ENCODE assay signal across 22 cellular contexts in the genomic region with DNA sequence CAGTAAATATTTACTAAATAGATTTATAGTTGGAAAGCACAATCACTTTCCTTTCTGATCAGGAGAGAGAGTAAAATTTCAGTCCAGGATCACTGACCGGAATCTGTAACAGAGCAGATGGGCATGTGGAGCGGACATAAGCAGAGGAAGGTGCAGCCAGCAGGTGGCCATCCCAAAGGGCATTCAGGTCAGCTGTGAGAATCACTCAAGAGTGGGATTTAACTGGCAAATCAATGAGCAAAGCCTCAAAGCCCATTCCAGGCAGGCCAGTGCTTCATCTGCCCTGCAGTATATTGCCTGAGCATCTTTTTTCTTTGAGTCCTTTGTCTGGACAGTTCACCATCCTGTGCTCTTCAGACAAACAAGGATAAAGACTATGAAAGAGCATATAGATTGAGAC.
A peak's percentile ranks its signal among the peaks of the same experiment; 100 is the strongest.
DNase-seq lines count a peak whose midpoint lies in the region; ATAC-seq and TF ChIP-seq lines count a peak whose summit lies in the region.
"Had no signal": no experiment of that assay in that cellular context is flagged by ENCODE, and none has a peak within 500 bp of the region (broad histone marks: within the 10 kb centered on the region; RNA-seq: fewer than 3 reads in every experiment).

No MANE protein-coding gene starts in this region.

- H3K18ac ChIP-seq in trophoblast cell (ENCODE audit: low read length): no peak overlapping the region

- no peak overlapping the region for H4K12ac ChIP-seq in trophoblast cell (ENCODE audit: low read depth, low read length)

- TF ChIP-seq POLR2A in heart left ventricle (IDR thresholded peaks at IDR 0.05) (no peak), esophagus muscularis mucosa (IDR thresholded peaks at IDR 0.05; ENCODE audit: low read depth) (no peak), uterus (IDR thresholded peaks at IDR 0.05) (no peak), spleen (IDR thresholded peaks at IDR 0.05) (no peak)

- no peak overlapping the region for H2BK5ac ChIP-seq in trophoblast cell (ENCODE audit: low read depth, low read length, poor library complexity)

- H3K36me3 ChIP-seq in heart left ventricle (no peaks in the 10 kb centered on the region), esophagus muscularis mucosa (no peaks in the 10 kb centered on the region), rectal smooth muscle tissue (ENCODE audit: control insufficient read depth, insufficient read depth, low read length) (no peaks in the 10 kb centered on the region), uterus (no peaks in the 10 kb centered on the region), trophoblast cell (ENCODE audit: control insufficient read depth in 1 of 2, insufficient read depth in 2 of 2, low read length in 2 of 2) (no peaks in the 10 kb centered on the region), spleen (no peaks in the 10 kb centered on the region)
- H3K36me3 ChIP-seq: ascending aorta, right lobe of liver, tibial nerve had no signal

- TF ChIP-seq CTCF in heart left ventricle (IDR thresholded peaks at IDR 0.05) (no peak), esophagus muscularis mucosa (IDR thresholded peaks at IDR 0.05) (no peak), uterus (IDR thresholded peaks at IDR 0.05) (no peak), spleen (IDR thresholded peaks at IDR 0.05 in 8 of 11, conservative IDR thresholded peaks at IDR 0.05 in 3 of 11) (no peak)

- no peaks in the 10 kb centered on the region for H3K27me3 ChIP-seq in heart left ventricle
- H3K27me3 ChIP-seq in esophagus muscularis mucosa: no peaks in the 10 kb centered on the region
- no peaks in the 10 kb centered on the region for H3K27me3 ChIP-seq in rectal smooth muscle tissue (ENCODE audit: control insufficient read depth, insufficient read depth, low read length)
- H3K27me3 ChIP-seq in uterus: no peaks in the 10 kb centered on the region
- no peaks in the 10 kb centered on the region for H3K27me3 ChIP-seq in trophoblast cell (ENCODE audit: insufficient read depth, low read length)
- no peaks in the 10 kb centered on the region for H3K27me3 ChIP-seq in spleen (replicated peaks in 1 of 7)
- H3K27me3 ChIP-seq: ascending aorta, right lobe of liver, tibial nerve had no signal

- no peaks in the 10 kb centered on the region for H3K9me3 ChIP-seq in heart left ventricle
- no peaks in the 10 kb centered on the region for H3K9me3 ChIP-seq in esophagus muscularis mucosa
- no peaks in the 10 kb centered on the region for H3K9me3 ChIP-seq in uterus
- H3K9me3 ChIP-seq in trophoblast cell (ENCODE audit: insufficient read depth, low read depth, low read length): peaks cover 1% of the 10 kb centered on the region
- H3K9me3 ChIP-seq in spleen: no peaks in the 10 kb centered on the region
- H3K9me3 ChIP-seq: ascending aorta, right lobe of liver, tibial nerve had no signal

- H2BK12ac ChIP-seq in trophoblast cell (ENCODE audit: low read length): no peak overlapping the region

- no peak overlapping the region for H3K23ac ChIP-seq in trophoblast cell (ENCODE audit: low read length)

- peaks cover 0 to 22% (median 0%) of the 10 kb centered on the region in 12 donors for H3K4me1 ChIP-seq in heart left ventricle
- H3K4me1 ChIP-seq in esophagus muscularis mucosa: peaks cover 0 to 24% (median 22%) of the 10 kb centered on the region in 4 donors
- H3K4me1 ChIP-seq in rectal smooth muscle tissue (ENCODE audit: control insufficient read depth, insufficient read depth, low read length): no peaks in the 10 kb centered on the region
- H3K4me1 ChIP-seq in uterus: peaks cover 0 to 11% of the 10 kb centered on the region in 2 donors
- no peaks in the 10 kb centered on the region for H3K4me1 ChIP-seq in trophoblast cell (ENCODE audit: control insufficient read depth in 1 of 2, insufficient read depth in 2 of 2, low read length in 2 of 2)
- H3K4me1 ChIP-seq in spleen: peaks cover 0 to under 1% (median 0%) of the 10 kb centered on the region in 6 donors
- H3K4me1 ChIP-seq: right lobe of liver had no signal

- H3K4ac ChIP-seq in trophoblast cell (ENCODE audit: low read depth, low read length): no peak overlapping the region

- no peak for DNase-seq in heart left ventricle
- DNase-seq in Right ventricle myocardium superior: no peak
- DNase-seq in esophagus muscularis mucosa (ENCODE audit: extremely low spot score): no peak
- DNase-seq in uterus: no peak
- no peak for DNase-seq in trophoblast cell
- no peak for DNase-seq in spleen
- DNase-seq in dermis blood vessel endothelial cell: no peak
- DNase-seq: activated CD4-positive, alpha-beta T cell treated with anti-CD3 and anti-CD28 coated beads for 36 hours; activated naive CD4-positive, alpha-beta T cell treated with anti-CD3 and anti-CD28 coated beads, Interleukin-2, amount 50 U/mL, for 16 hours; COR-L47; effector memory CD4-positive, alpha-beta T cell; NCI-H1417 treated with DMSO at 0.1 percent for 48 hours; NCI-H2171; nucleus accumbens; right lobe of liver; SIG-M5; T-cell had no signal

- no peak overlapping the region for H2AFZ ChIP-seq in trophoblast cell (ENCODE audit: insufficient read depth, low read length, poor library complexity)

- no peak overlapping the region for H4K91ac ChIP-seq in trophoblast cell (ENCODE audit: low read depth, low read length)

- no peak for TF ChIP-seq EP300 in esophagus muscularis mucosa (IDR thresholded peaks at IDR 0.05)

- no peak overlapping the region for H2BK120ac ChIP-seq in trophoblast cell (ENCODE audit: insufficient read depth, low read length, poor library complexity)

- H3K4me3 ChIP-seq in heart left ventricle: no peak overlapping the region
- H3K4me3 ChIP-seq in esophagus muscularis mucosa: no peak overlapping the region
- no peak overlapping the region for H3K4me3 ChIP-seq in rectal smooth muscle tissue (ENCODE audit: low read length)
- H3K4me3 ChIP-seq in uterus: no peak overlapping the region
- H3K4me3 ChIP-seq in trophoblast cell (ENCODE audit: low read depth, low read length): no peak overlapping the region
- H3K4me3 ChIP-seq in spleen: no peak overlapping the region
- H3K4me3 ChIP-seq: ascending aorta, right lobe of liver, tibial nerve had no signal

- H3K27ac ChIP-seq in heart left ventricle: peak overlapping the region in 9 of 12 donors; percentile 1 to 73 (median 41)
- H3K27ac ChIP-seq in esophagus muscularis mucosa (replicated peaks in 1 of 4): peak overlapping the region in 3 of 4 donors; percentile 46 to 63 (median 57)
- peak overlapping the region; percentile 41 for H3K27ac ChIP-seq in rectal smooth muscle tissue (ENCODE audit: low read depth, low read length)
- H3K27ac ChIP-seq in uterus: peak overlapping the region; percentile 80 to 81
- no peak overlapping the region for H3K27ac ChIP-seq in trophoblast cell (ENCODE audit: low read depth, low read length)
- H3K27ac ChIP-seq in spleen: peak overlapping the region in 4 of 8 donors; percentile 15 to 45 (median 27)
- H3K27ac ChIP-seq: HL-60, right lobe of liver had no signal

- H4K8ac ChIP-seq in trophoblast cell (ENCODE audit: low read depth, low read length): no peak overlapping the region

- no peaks in the 10 kb centered on the region for H3K79me1 ChIP-seq in trophoblast cell (ENCODE audit: low read length)

- no peak overlapping the region for H3K14ac ChIP-seq in trophoblast cell (ENCODE audit: low read length)

- 93 to 97% (median 94%) methylated on average over 2 of the region's 2 CpGs for WGBS in heart left ventricle, 4 donors
- WGBS in esophagus muscularis mucosa: 100% methylated on average over 2 of the region's 2 CpGs
- no CpG with 5 or more reads among the region's 2 CpGs for WGBS in trophoblast cell (ENCODE audit: extremely low coverage, insufficient coverage, insufficient read length)
- WGBS in spleen, 5 donors: 91 to 100% (median 94%) methylated on average over 2 of the region's 2 CpGs

- no peak overlapping the region for H3K9ac ChIP-seq in rectal smooth muscle tissue (ENCODE audit: low read length)
- H3K9ac ChIP-seq in trophoblast cell (ENCODE audit: low read length): no peak overlapping the region

- ATAC-seq in heart left ventricle (no peak), Right ventricle myocardium superior (ENCODE audit: poor library complexity) (no peak)
- ATAC-seq: activated CD4-positive, alpha-beta T cell treated with anti-CD3 and anti-CD28 coated beads for 36 hours; right lobe of liver; stimulated activated effector memory CD8-positive, alpha-beta T cell treated with anti-CD3 and anti-CD28 coated beads, Interleukin-12 subunit alpha, Interleukin-12 subunit beta, amount 100 ng/mL, for 72 hours; T-cell had no signal

- no peak overlapping the region for H2AK5ac ChIP-seq in trophoblast cell (ENCODE audit: low read length)

- H3K79me2 ChIP-seq in trophoblast cell (ENCODE audit: control insufficient read depth, insufficient read depth, low read length, poor library complexity): no peaks in the 10 kb centered on the region

- intact Hi-C loops in heart left ventricle (cut with DNase I) (loop anchor here in 1 of 10 donors (10.0 kb wide), 1 partner anchor 64 kb away; no protein-coding TSS in a partner anchor), Right ventricle myocardium superior (cut with DNase I) (no loop called here), esophagus muscularis mucosa (cut with DNase I) (loop anchor here (10.0 kb wide), 1 partner anchor 774 kb away; no protein-coding TSS in a partner anchor), uterus (cut with DNase I; ENCODE audit: low total_unique reads) (no loop called here), spleen (cut with DNase I; ENCODE audit: low total_unique reads) (no loop called here)

- no peak overlapping the region for H3K4me2 ChIP-seq in trophoblast cell (ENCODE audit: low read length)
